In the genomic region with DNA sequence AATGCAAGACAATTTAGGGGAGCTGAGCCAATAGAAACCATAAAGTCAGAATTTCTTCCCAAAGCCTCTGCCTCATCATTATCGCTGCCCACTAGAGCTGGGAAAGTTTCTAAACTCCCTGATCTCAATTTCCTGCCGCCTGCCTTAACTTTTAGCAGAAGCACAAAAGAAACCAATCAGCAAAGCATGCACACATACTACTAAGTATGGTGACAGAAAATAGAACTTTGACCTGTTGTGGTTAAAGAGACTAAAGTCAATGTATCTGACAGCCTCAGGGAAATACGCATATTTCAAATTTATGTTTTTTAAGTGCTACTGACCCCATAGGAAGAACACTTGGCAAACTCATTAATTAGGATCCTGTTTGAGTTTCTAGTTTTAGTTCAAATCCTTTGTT, we compare ENCODE assay signal across 21 cellular contexts. TPM values are rescaled to one million over a fixed set of nuclear protein-coding genes. Genes with fewer than 3 reads are reported as not detected.
A peak's percentile ranks its signal among the peaks of the same experiment; 100 is the strongest.
DNase-seq lines count a peak whose midpoint lies in the region; ATAC-seq and TF ChIP-seq lines count a peak whose summit lies in the region.
"Had no signal": no experiment of that assay in that cellular context is flagged by ENCODE, and none has a peak within 500 bp of the region (broad histone marks: within the 10 kb centered on the region; RNA-seq: fewer than 3 reads in every experiment).

No MANE protein-coding gene starts in this region.

- no peaks in the 10 kb centered on the region; the same call in 1 of the 2 replicates for H4K20me1 ChIP-seq in KMS-11 (ENCODE audit: insufficient read depth)

- H3K36me3 ChIP-seq in KMS-11 (ENCODE audit: insufficient read depth): no peaks in the 10 kb centered on the region
- H3K36me3 ChIP-seq: gastrocnemius medialis, uterus had no signal

- no peak for TF ChIP-seq CTCF in activated CD8-positive, alpha-beta T cell treated with anti-CD3 and anti-CD28 coated beads for 36 hours (IDR thresholded peaks at IDR 0.05)
- no peak for TF ChIP-seq CTCF in KMS-11 (conservative IDR thresholded peaks at IDR 0.05; ENCODE audit: low read depth, low read length)
- no peak for TF ChIP-seq CTCF in nephron (IDR thresholded peaks at IDR 0.05; ENCODE audit: unreplicated experiment in 3 of 3)

- peak overlapping the region; percentile 22; the same call in 1 of the 2 replicates for H3K27ac ChIP-seq in KMS-11
- H3K27ac ChIP-seq: gastrocnemius medialis, parathyroid adenoma, uterus had no signal

- intact Hi-C loops in activated CD8-positive, alpha-beta T cell treated with anti-CD3 and anti-CD28 coated beads for 36 hours (cut with micrococcal nuclease): no loop called here

- no peaks in the 10 kb centered on the region for H3K27me3 ChIP-seq in KMS-11 (ENCODE audit: insufficient read depth, low read depth)
- H3K27me3 ChIP-seq: uterus had no signal

- H3K9me3 Mint-ChIP-seq in activated CD8-positive, alpha-beta T cell treated with anti-CD3 and anti-CD28 coated beads for 36 hours: no peaks in the 10 kb centered on the region
- no peaks in the 10 kb centered on the region for H3K9me3 Mint-ChIP-seq in activated CD8-positive, alpha-beta T cell treated with anti-CD3 and anti-CD28 coated beads, Interleukin-2, amount 10 ng/mL, durations not matched to agents 7 days and 5 days (ENCODE audit: insufficient read depth)
- no peaks in the 10 kb centered on the region for H3K9me3 Mint-ChIP-seq in nephron
- H3K9me3 Mint-ChIP-seq: activated naive CD8-positive, alpha-beta T cell treated with anti-CD3 and anti-CD28 coated beads, Interleukin-2, amount 50 U/mL, for 24 hours had no signal

- H3K79me2 ChIP-seq in KMS-11 (ENCODE audit: insufficient read depth, low read depth): peaks cover 56% of the 10 kb centered on the region; the same call in 1 of the 2 replicates

- CTCF ChIA-PET in activated CD8-positive, alpha-beta T cell treated with anti-CD3 and anti-CD28 coated beads for 36 hours (lab: Charles Lee): interaction anchor here (1.1 kb wide), 1 partner anchor 17 kb away, joined by 3 read pairs; no protein-coding TSS in a partner anchor
- CTCF ChIA-PET in activated CD8-positive, alpha-beta T cell treated with anti-CD3 and anti-CD28 coated beads, Interleukin-2, amount 10 ng/mL, durations not matched to agents 7 days and 5 days (lab: Charles Lee): interaction anchor here (1.2 to 1.5 kb wide), 2 partner anchors 9 to 38 kb away, joined by 3 to 4 read pairs; no protein-coding TSS in a partner anchor

- H3K36me3 Mint-ChIP-seq in activated CD8-positive, alpha-beta T cell treated with anti-CD3 and anti-CD28 coated beads for 36 hours (ENCODE audit: low read depth): peaks cover 30% of the 10 kb centered on the region
- H3K36me3 Mint-ChIP-seq in activated CD8-positive, alpha-beta T cell treated with anti-CD3 and anti-CD28 coated beads, Interleukin-2, amount 10 ng/mL, durations not matched to agents 7 days and 5 days (ENCODE audit: low read depth): peaks cover 36% of the 10 kb centered on the region
- peaks cover 13% of the 10 kb centered on the region for H3K36me3 Mint-ChIP-seq in nephron (ENCODE audit: low read depth)

- H3K4me1 Mint-ChIP-seq in activated CD8-positive, alpha-beta T cell treated with anti-CD3 and anti-CD28 coated beads for 36 hours (ENCODE audit: low read depth): peaks cover 75% of the 10 kb centered on the region
- peaks cover 67% of the 10 kb centered on the region for H3K4me1 Mint-ChIP-seq in activated CD8-positive, alpha-beta T cell treated with anti-CD3 and anti-CD28 coated beads, Interleukin-2, amount 10 ng/mL, durations not matched to agents 7 days and 5 days (ENCODE audit: low read depth)
- peaks cover 59% of the 10 kb centered on the region for H3K4me1 Mint-ChIP-seq in nephron

- no peak overlapping the region for H3K9ac ChIP-seq in KMS-11
- H3K9ac ChIP-seq: parathyroid adenoma had no signal

- POLR2A ChIA-PET in activated CD8-positive, alpha-beta T cell treated with anti-CD3 and anti-CD28 coated beads for 36 hours (lab: Charles Lee): no interaction called here
- POLR2A ChIA-PET in activated CD8-positive, alpha-beta T cell treated with anti-CD3 and anti-CD28 coated beads, Interleukin-2, amount 10 ng/mL, durations not matched to agents 7 days and 5 days (lab: Charles Lee): interaction anchor here (0.7 to 1.5 kb wide), 2 partner anchors 9 to 10 kb away, joined by 4 to 5 read pairs; partner anchors contain the start of gene STK26

- H3K4me2 ChIP-seq in KMS-11: peak overlapping the region; percentile 51

- H3K4me3 Mint-ChIP-seq in activated CD8-positive, alpha-beta T cell treated with anti-CD3 and anti-CD28 coated beads for 36 hours: no peak overlapping the region
- H3K4me3 Mint-ChIP-seq in activated CD8-positive, alpha-beta T cell treated with anti-CD3 and anti-CD28 coated beads, Interleukin-2, amount 10 ng/mL, durations not matched to agents 7 days and 5 days: no peak overlapping the region
- H3K4me3 Mint-ChIP-seq in nephron: no peak overlapping the region
- H3K4me3 Mint-ChIP-seq: activated naive CD8-positive, alpha-beta T cell treated with anti-CD3 and anti-CD28 coated beads, Interleukin-2, amount 50 U/mL, for 24 hours; CD4-positive, CD25-positive, alpha-beta regulatory T cell had no signal

- no peaks in the 10 kb centered on the region for H3K27me3 Mint-ChIP-seq in activated CD8-positive, alpha-beta T cell treated with anti-CD3 and anti-CD28 coated beads for 36 hours
- no peaks in the 10 kb centered on the region for H3K27me3 Mint-ChIP-seq in activated CD8-positive, alpha-beta T cell treated with anti-CD3 and anti-CD28 coated beads, Interleukin-2, amount 10 ng/mL, durations not matched to agents 7 days and 5 days (ENCODE audit: low read depth)
- no peaks in the 10 kb centered on the region for H3K27me3 Mint-ChIP-seq in nephron (ENCODE audit: low read depth)
- H3K27me3 Mint-ChIP-seq: activated naive CD8-positive, alpha-beta T cell treated with anti-CD3 and anti-CD28 coated beads, Interleukin-2, amount 50 U/mL, for 24 hours; CD4-positive, CD25-positive, alpha-beta regulatory T cell had no signal

- no peak overlapping the region for H2AFZ ChIP-seq in KMS-11 (ENCODE audit: low read depth)
- H2AFZ ChIP-seq: parathyroid adenoma had no signal

- DNase-seq in activated CD8-positive, alpha-beta T cell treated with anti-CD3 and anti-CD28 coated beads for 36 hours: no peak
- DNase-seq in activated CD8-positive, alpha-beta T cell treated with anti-CD3 and anti-CD28 coated beads, Interleukin-2, amount 10 ng/mL, durations not matched to agents 7 days and 5 days: no peak
- DNase-seq in NCI-H2171 (lab: John Stamatoyannopoulos, UW) (no peak), NCI-H446 (lab: John Stamatoyannopoulos, UW) (no peak)
- DNase-seq: activated CD4-positive, CD25-positive, alpha-beta regulatory T cell; activated naive CD8-positive, alpha-beta T cell treated with anti-CD3 and anti-CD28 coated beads, Interleukin-2, amount 50 U/mL, for 24 hours; CD4-positive, CD25-positive, alpha-beta regulatory T cell; central memory CD4-positive, alpha-beta T cell; gastrocnemius medialis; KBM-7; NCI-H1105 treated with DMSO at 0.1 percent for 48 hours; NCI-H226; OCI-M1; stimulated activated naive CD8-positive, alpha-beta T cell treated with anti-CD3 and anti-CD28 coated beads, Interleukin-15, Interleukin-2, amounts not matched to agents 100 U/mL and 50 U/mL, for 24 hours; uterus had no signal

- no peak overlapping the region for H3K4me3 ChIP-seq in KMS-11 (IDR thresholded peaks at IDR 0.05; ENCODE audit: insufficient read depth, low read depth, low read length)
- H3K4me3 ChIP-seq: gastrocnemius medialis, uterus had no signal

- ATAC-seq in activated CD8-positive, alpha-beta T cell treated with anti-CD3 and anti-CD28 coated beads for 36 hours: no peak
- ATAC-seq in activated CD8-positive, alpha-beta T cell treated with anti-CD3 and anti-CD28 coated beads, Interleukin-2, amount 10 ng/mL, durations not matched to agents 7 days and 5 days: no peak
- ATAC-seq in GM21576 (IDR thresholded peaks at IDR 0.05; ENCODE audit: unreplicated experiment): peak; percentile 48
- no peak for ATAC-seq in GM19397 (IDR thresholded peaks at IDR 0.05; ENCODE audit: unreplicated experiment)
- ATAC-seq: activated naive CD8-positive, alpha-beta T cell treated with anti-CD3 and anti-CD28 coated beads, Interleukin-2, amount 50 U/mL, for 24 hours; gastrocnemius medialis; SK-N-SH treated with all-trans-retinoic acid at 6 μM for 48 hours; stimulated activated naive CD8-positive, alpha-beta T cell treated with anti-CD3 and anti-CD28 coated beads, Interleukin-15, Interleukin-2, amounts not matched to agents 100 U/mL and 50 U/mL, for 24 hours had no signal

- H3K4me1 ChIP-seq in KMS-11 (ENCODE audit: low read depth, poor library complexity, severe bottlenecking): peaks cover 33% of the 10 kb centered on the region
- H3K4me1 ChIP-seq: gastrocnemius medialis, uterus had no signal

- H3K27ac Mint-ChIP-seq in activated CD8-positive, alpha-beta T cell treated with anti-CD3 and anti-CD28 coated beads for 36 hours: peak overlapping the region; percentile 46
- H3K27ac Mint-ChIP-seq in activated CD8-positive, alpha-beta T cell treated with anti-CD3 and anti-CD28 coated beads, Interleukin-2, amount 10 ng/mL, durations not matched to agents 7 days and 5 days: no peak overlapping the region
- H3K27ac Mint-ChIP-seq in nephron: peak overlapping the region; percentile 45 to 83 (median 77)
- H3K27ac Mint-ChIP-seq: activated naive CD8-positive, alpha-beta T cell treated with anti-CD3 and anti-CD28 coated beads, Interleukin-2, amount 50 U/mL, for 24 hours had no signal

RNA-seq across cellular contexts. Expression of gene STK26, which starts 10.1 kb away (rescaled TPM):
- 10 to 100 TPM; 75.4 to 79.9 TPM for total RNA-seq in activated CD8-positive, alpha-beta T cell treated with anti-CD3 and anti-CD28 coated beads for 36 hours
- total RNA-seq in activated CD8-positive, alpha-beta T cell treated with anti-CD3 and anti-CD28 coated beads, Interleukin-2, amount 10 ng/mL, durations not matched to agents 7 days and 5 days: 10 to 100 TPM; 56.0 to 60.2 TPM
